In genomic region chr4:71367546-71367945, GRCh38 we compare ENCODE assay signal across 27 cellular contexts. TPM values are rescaled to one million over a fixed set of nuclear protein-coding genes. Genes with fewer than 3 reads are reported as not detected.
"Had no signal": no experiment of that assay in that cellular context is flagged by ENCODE, and none has a peak within 500 bp of the region (broad histone marks: within the 10 kb centered on the region; RNA-seq: fewer than 3 reads in every experiment).

No MANE protein-coding gene starts in this region.

- DNase-seq: activated CD4-positive, alpha-beta memory T cell treated with anti-CD3 and anti-CD28 coated beads for 36 hours; activated CD4-positive, alpha-beta T cell treated with anti-CD3 and anti-CD28 coated beads for 36 hours; activated CD4-positive, alpha-beta T cell treated with anti-CD3 and anti-CD28 coated beads, Interleukin-2, amount 10 ng/mL, durations not matched to agents 24 days and 14 days; activated CD4-positive, CD25-positive, alpha-beta regulatory T cell; activated CD4-positive, CD25-positive, alpha-beta regulatory T cell treated with anti-CD3 and anti-CD28 coated beads, Interleukin-2, amount 50 U/mL, for 72 hours; activated CD8-positive, alpha-beta memory T cell treated with anti-CD3 and anti-CD28 coated beads, Interleukin-2, amount 10 ng/mL, durations not matched to agents 7 days and 5 days; activated CD8-positive, alpha-beta memory T cell treated with anti-CD3 and anti-CD28 coated beads, Interleukin-2, amount 50 U/mL, for 4 hours; activated CD8-positive, alpha-beta T cell treated with anti-CD3 and anti-CD28 coated beads, Interleukin-2, amount 10 ng/mL, durations not matched to agents 7 days and 5 days; activated effector memory CD4-positive, alpha-beta T cell treated with anti-CD3 and anti-CD28 coated beads, Interleukin-2, amount 50 U/mL, for 16 hours; activated naive CD4-positive, alpha-beta T cell treated with anti-CD3 and anti-CD28 coated beads for 36 hours; activated naive CD8-positive, alpha-beta T cell treated with anti-CD3 and anti-CD28 coated beads for 36 hours; activated naive CD8-positive, alpha-beta T cell treated with anti-CD3 and anti-CD28 coated beads, Interleukin-2, amount 50 U/mL, for 24 hours; activated T-cell treated with anti-CD3 and anti-CD28 coated beads, Interleukin-2, amount 50 U/mL, for 1 hour; activated T-cell treated with anti-CD3 and anti-CD28 coated beads, Interleukin-2, amount 50 U/mL, for 48 hours; adrenal gland; aorta; body of pancreas; effector memory CD4-positive, alpha-beta T cell; endodermal cell; foreskin fibroblast; head of caudate nucleus; hippocampal formation had no signal

- H3K27me3 Mint-ChIP-seq: activated CD4-positive, alpha-beta memory T cell treated with anti-CD3 and anti-CD28 coated beads for 36 hours; activated CD4-positive, alpha-beta T cell treated with anti-CD3 and anti-CD28 coated beads for 36 hours; activated CD4-positive, alpha-beta T cell treated with anti-CD3 and anti-CD28 coated beads, Interleukin-2, amount 10 ng/mL, durations not matched to agents 24 days and 14 days; activated CD8-positive, alpha-beta memory T cell treated with anti-CD3 and anti-CD28 coated beads, Interleukin-2, amount 10 ng/mL, durations not matched to agents 7 days and 5 days; activated naive CD4-positive, alpha-beta T cell treated with anti-CD3 and anti-CD28 coated beads, Interleukin-2, amount 50 U/mL, for 24 hours; activated naive CD8-positive, alpha-beta T cell treated with anti-CD3 and anti-CD28 coated beads for 36 hours; activated naive CD8-positive, alpha-beta T cell treated with anti-CD3 and anti-CD28 coated beads, Interleukin-2, amount 50 U/mL, for 24 hours; dendritic cell treated with granulocyte-macrophage colony-stimulating factor and Interleukin-4, amounts not matched to agents 40 ng/mL and 50 ng/mL, for 4 days had no signal

- H3K9me3 Mint-ChIP-seq: activated CD4-positive, alpha-beta memory T cell treated with anti-CD3 and anti-CD28 coated beads for 36 hours; activated CD4-positive, alpha-beta T cell treated with anti-CD3 and anti-CD28 coated beads, Interleukin-2, amount 10 ng/mL, durations not matched to agents 24 days and 14 days; activated naive CD4-positive, alpha-beta T cell treated with anti-CD3 and anti-CD28 coated beads for 36 hours; activated naive CD4-positive, alpha-beta T cell treated with anti-CD3 and anti-CD28 coated beads, Interleukin-2, amount 50 U/mL, for 24 hours; activated naive CD8-positive, alpha-beta T cell treated with anti-CD3 and anti-CD28 coated beads for 36 hours; activated naive CD8-positive, alpha-beta T cell treated with anti-CD3 and anti-CD28 coated beads, Interleukin-2, amount 50 U/mL, for 24 hours; activated T-helper 1 cell treated with anti-CD3 and anti-CD28 coated beads, Interleukin-12 subunit alpha, Interleukin-12 subunit beta, Interleukin-2, Interleukin-4 antibody, amounts not matched to agents 30 ng/mL and 10 ng/mL and 1 ng/mL, durations not matched to agents 14 hours and 24 hours and 36 hours; activated T-helper 2 cell treated with anti-CD3 and anti-CD28 coated beads, Interferon-gamma antibody, Interleukin-2, Interleukin-4, amounts not matched to agents 10 μg/mL and 5 μg/mL and 100 μg/mL, durations not matched to agents 14 hours and 24 hours and 36 hours; dendritic cell treated with granulocyte-macrophage colony-stimulating factor and Interleukin-4, amounts not matched to agents 40 ng/mL and 50 ng/mL, for 4 days; endodermal cell had no signal

- ATAC-seq: activated CD4-positive, alpha-beta T cell treated with anti-CD3 and anti-CD28 coated beads for 36 hours; activated CD8-positive, alpha-beta memory T cell treated with anti-CD3 and anti-CD28 coated beads, Interleukin-2, amount 10 ng/mL, durations not matched to agents 7 days and 5 days; activated CD8-positive, alpha-beta T cell treated with anti-CD3 and anti-CD28 coated beads, Interleukin-2, amount 10 ng/mL, durations not matched to agents 7 days and 5 days; activated naive CD8-positive, alpha-beta T cell treated with anti-CD3 and anti-CD28 coated beads, Interleukin-2, amount 50 U/mL, for 24 hours; body of pancreas; esophagus mucosa had no signal

- H3K4me3 Mint-ChIP-seq: activated CD4-positive, alpha-beta memory T cell treated with anti-CD3 and anti-CD28 coated beads for 36 hours; activated CD4-positive, alpha-beta T cell treated with anti-CD3 and anti-CD28 coated beads for 36 hours; activated CD4-positive, alpha-beta T cell treated with anti-CD3 and anti-CD28 coated beads, Interleukin-2, amount 10 ng/mL, durations not matched to agents 24 days and 14 days; activated CD8-positive, alpha-beta memory T cell treated with anti-CD3 and anti-CD28 coated beads, Interleukin-2, amount 10 ng/mL, durations not matched to agents 7 days and 5 days; activated CD8-positive, alpha-beta T cell treated with anti-CD3 and anti-CD28 coated beads, Interleukin-2, amount 10 ng/mL, durations not matched to agents 7 days and 5 days; activated naive CD4-positive, alpha-beta T cell treated with anti-CD3 and anti-CD28 coated beads for 36 hours; activated naive CD4-positive, alpha-beta T cell treated with anti-CD3 and anti-CD28 coated beads, Interleukin-2, amount 50 U/mL, for 24 hours; activated naive CD8-positive, alpha-beta T cell treated with anti-CD3 and anti-CD28 coated beads for 36 hours; activated naive CD8-positive, alpha-beta T cell treated with anti-CD3 and anti-CD28 coated beads, Interleukin-2, amount 50 U/mL, for 24 hours; activated T-helper 1 cell treated with anti-CD3 and anti-CD28 coated beads, Interleukin-12 subunit alpha, Interleukin-12 subunit beta, Interleukin-2, Interleukin-4 antibody, amounts not matched to agents 30 ng/mL and 10 ng/mL and 1 ng/mL, durations not matched to agents 14 hours and 24 hours and 36 hours; dendritic cell treated with granulocyte-macrophage colony-stimulating factor and Interleukin-4, amounts not matched to agents 40 ng/mL and 50 ng/mL, for 4 days; endodermal cell had no signal

- H3K27ac Mint-ChIP-seq: activated CD4-positive, alpha-beta memory T cell treated with anti-CD3 and anti-CD28 coated beads for 36 hours; activated CD4-positive, alpha-beta T cell treated with anti-CD3 and anti-CD28 coated beads for 36 hours; activated CD4-positive, alpha-beta T cell treated with anti-CD3 and anti-CD28 coated beads, Interleukin-2, amount 10 ng/mL, durations not matched to agents 24 days and 14 days; activated CD8-positive, alpha-beta memory T cell treated with anti-CD3 and anti-CD28 coated beads, Interleukin-2, amount 10 ng/mL, durations not matched to agents 7 days and 5 days; activated CD8-positive, alpha-beta T cell treated with anti-CD3 and anti-CD28 coated beads, Interleukin-2, amount 10 ng/mL, durations not matched to agents 7 days and 5 days; activated naive CD4-positive, alpha-beta T cell treated with anti-CD3 and anti-CD28 coated beads for 36 hours; activated naive CD4-positive, alpha-beta T cell treated with anti-CD3 and anti-CD28 coated beads, Interleukin-2, amount 50 U/mL, for 24 hours; activated naive CD8-positive, alpha-beta T cell treated with anti-CD3 and anti-CD28 coated beads for 36 hours; activated naive CD8-positive, alpha-beta T cell treated with anti-CD3 and anti-CD28 coated beads, Interleukin-2, amount 50 U/mL, for 24 hours; activated T-helper 1 cell treated with anti-CD3 and anti-CD28 coated beads, Interleukin-12 subunit alpha, Interleukin-12 subunit beta, Interleukin-2, Interleukin-4 antibody, amounts not matched to agents 30 ng/mL and 10 ng/mL and 1 ng/mL, durations not matched to agents 14 hours and 24 hours and 36 hours; activated T-helper 2 cell treated with anti-CD3 and anti-CD28 coated beads, Interferon-gamma antibody, Interleukin-2, Interleukin-4, amounts not matched to agents 10 μg/mL and 5 μg/mL and 100 μg/mL, durations not matched to agents 14 hours and 24 hours and 36 hours; dendritic cell treated with granulocyte-macrophage colony-stimulating factor and Interleukin-4, amounts not matched to agents 40 ng/mL and 50 ng/mL, for 4 days; endodermal cell had no signal

- H3K36me3 Mint-ChIP-seq: activated CD4-positive, alpha-beta memory T cell treated with anti-CD3 and anti-CD28 coated beads for 36 hours; activated CD8-positive, alpha-beta memory T cell treated with anti-CD3 and anti-CD28 coated beads, Interleukin-2, amount 10 ng/mL, durations not matched to agents 7 days and 5 days; activated naive CD4-positive, alpha-beta T cell treated with anti-CD3 and anti-CD28 coated beads, Interleukin-2, amount 50 U/mL, for 24 hours; activated naive CD8-positive, alpha-beta T cell treated with anti-CD3 and anti-CD28 coated beads for 36 hours had no signal

- H3K4me1 Mint-ChIP-seq: activated CD4-positive, alpha-beta T cell treated with anti-CD3 and anti-CD28 coated beads for 36 hours; activated CD4-positive, alpha-beta T cell treated with anti-CD3 and anti-CD28 coated beads, Interleukin-2, amount 10 ng/mL, durations not matched to agents 24 days and 14 days; activated CD8-positive, alpha-beta memory T cell treated with anti-CD3 and anti-CD28 coated beads, Interleukin-2, amount 10 ng/mL, durations not matched to agents 7 days and 5 days; activated naive CD4-positive, alpha-beta T cell treated with anti-CD3 and anti-CD28 coated beads, Interleukin-2, amount 50 U/mL, for 24 hours; activated naive CD8-positive, alpha-beta T cell treated with anti-CD3 and anti-CD28 coated beads for 36 hours; activated naive CD8-positive, alpha-beta T cell treated with anti-CD3 and anti-CD28 coated beads, Interleukin-2, amount 50 U/mL, for 24 hours had no signal

RNA-seq across cellular contexts. Expression of gene SLC4A4, which starts 28.7 kb away (rescaled TPM):
- total RNA-seq: activated naive CD4-positive, alpha-beta T cell treated with anti-CD3 and anti-CD28 coated beads for 36 hours had no signal
